Comparison of ENCODE assay signal across 23 cellular contexts in the genomic region with DNA sequence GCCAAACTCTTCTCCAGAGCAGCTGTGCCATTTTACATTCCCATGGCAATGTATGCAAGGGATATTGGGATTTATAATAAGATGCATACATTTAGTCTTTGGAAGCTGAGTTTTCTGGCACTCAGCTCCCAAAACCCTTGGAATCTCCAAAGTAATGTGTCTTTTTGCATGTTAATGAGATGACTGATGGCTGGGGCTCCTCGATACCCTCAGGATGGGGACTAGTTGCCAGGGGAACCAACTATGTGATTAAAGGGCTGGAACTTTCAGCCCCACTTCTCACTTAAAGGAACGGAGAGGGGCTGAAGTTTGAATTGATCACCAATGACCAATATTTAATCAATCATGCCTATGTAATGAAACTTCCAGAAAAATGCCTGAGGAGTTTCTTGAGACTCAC. TPM values are rescaled to one million over a fixed set of nuclear protein-coding genes. Genes with fewer than 3 reads are reported as not detected.
A peak's percentile ranks its signal among the peaks of the same experiment; 100 is the strongest.
DNase-seq lines count a peak whose midpoint lies in the region; ATAC-seq and TF ChIP-seq lines count a peak whose summit lies in the region.
"Had no signal": no experiment of that assay in that cellular context is flagged by ENCODE, and none has a peak within 500 bp of the region (broad histone marks: within the 10 kb centered on the region; RNA-seq: fewer than 3 reads in every experiment).

No MANE protein-coding gene starts in this region.

- ATAC-seq in GM18870 (IDR thresholded peaks at IDR 0.05; ENCODE audit: unreplicated experiment): no peak

- no peak for TF ChIP-seq CTCF in vagina (IDR thresholded peaks at IDR 0.05)

- H3K27ac Mint-ChIP-seq in activated T-helper 1 cell treated with anti-CD3 and anti-CD28 coated beads, Interleukin-12 subunit alpha, Interleukin-12 subunit beta, Interleukin-2, Interleukin-4 antibody, amounts not matched to agents 30 ng/mL and 10 ng/mL and 1 ng/mL, durations not matched to agents 14 hours and 24 hours and 36 hours: no peak overlapping the region
- H3K27ac Mint-ChIP-seq: CD4-positive, CD25-positive, alpha-beta regulatory T cell had no signal

- no peaks in the 10 kb centered on the region for H3K27me3 ChIP-seq in HAP-1 (ENCODE audit: low read depth)
- H3K27me3 ChIP-seq in iPS-18a (ENCODE audit: control insufficient read depth, insufficient read depth, low read length): no peaks in the 10 kb centered on the region
- H3K27me3 ChIP-seq in neuron (ENCODE audit: insufficient read depth, low read length): no peaks in the 10 kb centered on the region
- H3K27me3 ChIP-seq in vagina: no peaks in the 10 kb centered on the region
- H3K27me3 ChIP-seq: SJSA1 had no signal

- H3K4me3 Mint-ChIP-seq in activated T-helper 1 cell treated with anti-CD3 and anti-CD28 coated beads, Interleukin-12 subunit alpha, Interleukin-12 subunit beta, Interleukin-2, Interleukin-4 antibody, amounts not matched to agents 30 ng/mL and 10 ng/mL and 1 ng/mL, durations not matched to agents 14 hours and 24 hours and 36 hours: no peak overlapping the region
- H3K4me3 Mint-ChIP-seq: CD4-positive, CD25-positive, alpha-beta regulatory T cell had no signal

- peak overlapping the region; percentile 10 for H3K27ac ChIP-seq in iPS-18a (ENCODE audit: low read length)
- no peak overlapping the region for H3K27ac ChIP-seq in vagina
- H3K27ac ChIP-seq: BLaER1, PC-9, SJSA1 had no signal

- CTCF ChIA-PET in HEK293T (lab: Yijun Ruan, JAX): no interaction called here

- no peaks in the 10 kb centered on the region for H3K4me1 Mint-ChIP-seq in activated T-helper 1 cell treated with anti-CD3 and anti-CD28 coated beads, Interleukin-12 subunit alpha, Interleukin-12 subunit beta, Interleukin-2, Interleukin-4 antibody, amounts not matched to agents 30 ng/mL and 10 ng/mL and 1 ng/mL, durations not matched to agents 14 hours and 24 hours and 36 hours (ENCODE audit: low read depth)
- H3K4me1 Mint-ChIP-seq: CD4-positive, CD25-positive, alpha-beta regulatory T cell had no signal

- TF ChIP-seq POLR2A in vagina (IDR thresholded peaks at IDR 0.05): no peak

- H3K27me3 Mint-ChIP-seq in activated T-helper 1 cell treated with anti-CD3 and anti-CD28 coated beads, Interleukin-12 subunit alpha, Interleukin-12 subunit beta, Interleukin-2, Interleukin-4 antibody, amounts not matched to agents 30 ng/mL and 10 ng/mL and 1 ng/mL, durations not matched to agents 14 hours and 24 hours and 36 hours (ENCODE audit: insufficient read depth): no peaks in the 10 kb centered on the region
- H3K27me3 Mint-ChIP-seq: CD4-positive, CD25-positive, alpha-beta regulatory T cell had no signal

- H3K36me3 ChIP-seq in HAP-1 (replicated peaks) (no peaks in the 10 kb centered on the region), iPS-18a (ENCODE audit: control insufficient read depth, low read depth, low read length) (no peaks in the 10 kb centered on the region), neuron (ENCODE audit: insufficient read depth, low read length) (no peaks in the 10 kb centered on the region), vagina (no peaks in the 10 kb centered on the region)
- H3K36me3 ChIP-seq: BLaER1, SJSA1 had no signal

- intact Hi-C loops in activated T-helper 1 cell treated with anti-CD3 and anti-CD28 coated beads, Interleukin-12 subunit alpha, Interleukin-12 subunit beta, Interleukin-2, Interleukin-4 antibody, amounts not matched to agents 30 ng/mL and 10 ng/mL and 1 ng/mL, durations not matched to agents 14 hours and 24 hours and 36 hours (cut with micrococcal nuclease): no loop called here
- intact Hi-C loops in vagina (cut with DNase I): no loop called here

- no peak overlapping the region for H3K4me3 ChIP-seq in HAP-1
- H3K4me3 ChIP-seq in iPS-18a (ENCODE audit: low read length): no peak overlapping the region
- H3K4me3 ChIP-seq in neuron (ENCODE audit: low read length): no peak overlapping the region
- H3K4me3 ChIP-seq in vagina: no peak overlapping the region
- H3K4me3 ChIP-seq: BLaER1, PC-9, SJSA1 had no signal

- H3K9me3 Mint-ChIP-seq in activated T-helper 1 cell treated with anti-CD3 and anti-CD28 coated beads, Interleukin-12 subunit alpha, Interleukin-12 subunit beta, Interleukin-2, Interleukin-4 antibody, amounts not matched to agents 30 ng/mL and 10 ng/mL and 1 ng/mL, durations not matched to agents 14 hours and 24 hours and 36 hours: no peaks in the 10 kb centered on the region

- DNase-seq in HAP-1 (ENCODE audit: low spot score in 2 of 2) (peak; percentile 6 to 42), astrocyte of the hippocampus (ENCODE audit: low read depth, low spot score) (peak; percentile 16), vagina (ENCODE audit: extremely low spot score in 2 of 2) (no peak), HEK293T (ENCODE audit: extremely low spot score) (no peak)
- DNase-seq in activated T-helper 1 cell treated with anti-CD3 and anti-CD28 coated beads, Interleukin-12 subunit alpha, Interleukin-12 subunit beta, Interleukin-2, Interleukin-4 antibody, amounts not matched to agents 30 ng/mL and 10 ng/mL and 1 ng/mL, durations not matched to agents 14 hours and 24 hours and 36 hours (ENCODE audit: low spot score): no peak
- DNase-seq: CD4-positive, CD25-positive, alpha-beta regulatory T cell; IMR-90; KG1; MM.1S; NCI-H1694; NCI-H2029 treated with DMSO at 0.1 percent for 48 hours; NCI-H446 treated with DMSO at 0.1 percent for 48 hours; NCI-H526; PC-9; Right ventricle myocardium superior; RPMI8226 had no signal

- H2AFZ ChIP-seq in neuron (ENCODE audit: low read depth, low read length): peak overlapping the region; percentile 19
- H2AFZ ChIP-seq: PC-9 had no signal

- H3K36me3 Mint-ChIP-seq in activated T-helper 1 cell treated with anti-CD3 and anti-CD28 coated beads, Interleukin-12 subunit alpha, Interleukin-12 subunit beta, Interleukin-2, Interleukin-4 antibody, amounts not matched to agents 30 ng/mL and 10 ng/mL and 1 ng/mL, durations not matched to agents 14 hours and 24 hours and 36 hours (ENCODE audit: low read depth): no peaks in the 10 kb centered on the region
- H3K36me3 Mint-ChIP-seq: CD4-positive, CD25-positive, alpha-beta regulatory T cell had no signal

- H3K9ac ChIP-seq in iPS-18a (ENCODE audit: low read length): peak overlapping the region; percentile 21
- H3K9ac ChIP-seq: BLaER1 had no signal

- in situ Hi-C loops in HAP-1 (cut with MboI; ENCODE audit: low sequenced_read_pairs): no loop called here

- peaks cover 5% of the 10 kb centered on the region for H3K4me1 ChIP-seq in HAP-1
- peaks cover 25% of the 10 kb centered on the region for H3K4me1 ChIP-seq in iPS-18a (ENCODE audit: control insufficient read depth, low read depth, low read length)
- H3K4me1 ChIP-seq in neuron (ENCODE audit: insufficient read depth, low read length): peaks cover 9% of the 10 kb centered on the region
- H3K4me1 ChIP-seq in vagina: no peaks in the 10 kb centered on the region
- H3K4me1 ChIP-seq: BLaER1, SJSA1 had no signal

- H3K9me3 ChIP-seq in HAP-1: no peaks in the 10 kb centered on the region
- no peaks in the 10 kb centered on the region for H3K9me3 ChIP-seq in iPS-18a (ENCODE audit: control insufficient read depth, low read depth, low read length)
- no peaks in the 10 kb centered on the region for H3K9me3 ChIP-seq in neuron (ENCODE audit: low read length)
- H3K9me3 ChIP-seq in vagina: no peaks in the 10 kb centered on the region
- H3K9me3 ChIP-seq: BLaER1, SJSA1 had no signal

- POLR2A ChIA-PET in HEK293T (lab: Yijun Ruan, JAX): no interaction called here

TF ChIP-seq in HEK293T, 16 proteins besides CTCF, POLR2A, EP300 and RAD21:
- no peak for TF ChIP-seq LEF1 (IDR thresholded peaks at IDR 0.05; ENCODE audit: borderline replicate concordance)

RNA-seq across cellular contexts. Expression of gene SERTM2, which starts 44.1 kb away (rescaled TPM):
- total RNA-seq in activated T-helper 1 cell treated with anti-CD3 and anti-CD28 coated beads, Interleukin-12 subunit alpha, Interleukin-12 subunit beta, Interleukin-2, Interleukin-4 antibody, amounts not matched to agents 30 ng/mL and 10 ng/mL and 1 ng/mL, durations not matched to agents 14 hours and 24 hours and 36 hours: not detected in 2 replicates
- 28.2 TPM for total RNA-seq in vagina
- total RNA-seq: CD4-positive, CD25-positive, alpha-beta regulatory T cell; G401; HT1080; PC-9; Right ventricle myocardium superior had no signal

Comparison
In these comparisons a context has a peak if more than half of its experiments do, and no peak if none do; other contexts are left out.
1. DNase-seq: peak in HAP-1 (2 of 2) and astrocyte of the hippocampus (single experiment); none in activated T-helper 1 cell treated with anti-CD3 and anti-CD28 coated beads, Interleukin-12 subunit alpha, Interleukin-12 subunit beta, Interleukin-2, Interleukin-4 antibody, amounts not matched to agents 30 ng/mL and 10 ng/mL and 1 ng/mL, durations not matched to agents 14 hours and 24 hours and 36 hours (single experiment), vagina (0 of 2) and HEK293T (single experiment).
2. RNA of gene SERTM2, which starts 44.1 kb away (total RNA-seq): 28.2 TPM in vagina (single experiment); not detected in activated T-helper 1 cell treated with anti-CD3 and anti-CD28 coated beads, Interleukin-12 subunit alpha, Interleukin-12 subunit beta, Interleukin-2, Interleukin-4 antibody, amounts not matched to agents 30 ng/mL and 10 ng/mL and 1 ng/mL, durations not matched to agents 14 hours and 24 hours and 36 hours; every median in the first group is over 10 times any median in the second.